Comparison of ENCODE assay signal across 26 cellular contexts in genomic region chr6:143544019-143544681, GRCh38. TPM values are rescaled to one million over a fixed set of nuclear protein-coding genes. Genes with fewer than 3 reads are reported as not detected.
DNase-seq lines count a peak whose midpoint lies in the region; ATAC-seq and FAIRE-seq lines count a peak whose summit lies in the region.
"Had no signal": no experiment of that assay in that cellular context is flagged by ENCODE, and none has a peak within 500 bp of the region (broad histone marks: within the 10 kb centered on the region; RNA-seq: fewer than 3 reads in every experiment).

No MANE protein-coding gene starts in this region.

- ATAC-seq in activated CD8-positive, alpha-beta memory T cell treated with anti-CD3 and anti-CD28 coated beads, Interleukin-2, amount 10 ng/mL, durations not matched to agents 7 days and 5 days = no peak
- ATAC-seq in T-cell (replicated peaks in 1 of 4) = peak in 1 of 4 experiments; percentile 28
- ATAC-seq: activated CD4-positive, alpha-beta T cell treated with anti-CD3 and anti-CD28 coated beads for 36 hours; left lobe of liver; right cardiac atrium; SK-N-SH treated with all-trans-retinoic acid at 6 μM for 48 hours had no signal

- 34 to 69% (median 63%) methylated on average over 4 of the region's 4 CpGs for WGBS in small intestine, 3 donors

- peak overlapping the region; percentile 25 for H3K27ac Mint-ChIP-seq in activated CD8-positive, alpha-beta memory T cell treated with anti-CD3 and anti-CD28 coated beads, Interleukin-2, amount 10 ng/mL, durations not matched to agents 7 days and 5 days
- peak overlapping the region; percentile 97 to 98 for H3K27ac Mint-ChIP-seq in T-cell
- H3K27ac Mint-ChIP-seq: activated naive CD8-positive, alpha-beta T cell treated with anti-CD3 and anti-CD28 coated beads for 36 hours had no signal

- H3K4me3 ChIP-seq in effector memory CD4-positive, alpha-beta T cell (ENCODE audit: insufficient read depth, low read depth, low read length, poor library complexity, severe bottlenecking) = no peak overlapping the region
- H3K4me3 ChIP-seq in small intestine (ENCODE audit: low read depth in 1 of 2, low read length in 2 of 2) (no peak overlapping the region), MG63 (no peak overlapping the region)
- H3K4me3 ChIP-seq: vagina had no signal

- peak overlapping the region; percentile 2 for H3K27ac ChIP-seq in effector memory CD4-positive, alpha-beta T cell (ENCODE audit: insufficient read depth, low read length, poor library complexity, severe bottlenecking)
- peak overlapping the region in 1 of 2 donors; percentile 47 for H3K27ac ChIP-seq in small intestine (ENCODE audit: low read depth in 1 of 2, low read length in 1 of 2)
- H3K27ac ChIP-seq: HL-60, vagina had no signal

- H3K36me3 Mint-ChIP-seq in activated CD8-positive, alpha-beta memory T cell treated with anti-CD3 and anti-CD28 coated beads, Interleukin-2, amount 10 ng/mL, durations not matched to agents 7 days and 5 days = peaks cover 5% of the 10 kb centered on the region
- peaks cover 7% of the 10 kb centered on the region for H3K36me3 Mint-ChIP-seq in T-cell
- H3K36me3 Mint-ChIP-seq: activated naive CD8-positive, alpha-beta T cell treated with anti-CD3 and anti-CD28 coated beads for 36 hours had no signal

- CTCF ChIA-PET in activated CD8-positive, alpha-beta memory T cell treated with anti-CD3 and anti-CD28 coated beads, Interleukin-2, amount 10 ng/mL, durations not matched to agents 7 days and 5 days (lab: Charles Lee) = no interaction called here
- CTCF ChIA-PET in T-cell (lab: Charles Lee) = interaction anchor here in 1 of 2 donors (0.8 to 2.7 kb wide), 2 partner anchors 9 to 31 kb away, joined by 3 to 12 read pairs; no protein-coding TSS in a partner anchor

- H3K27me3 Mint-ChIP-seq in activated CD8-positive, alpha-beta memory T cell treated with anti-CD3 and anti-CD28 coated beads, Interleukin-2, amount 10 ng/mL, durations not matched to agents 7 days and 5 days = no peaks in the 10 kb centered on the region
- no peaks in the 10 kb centered on the region for H3K27me3 Mint-ChIP-seq in T-cell
- H3K27me3 Mint-ChIP-seq: activated CD4-positive, alpha-beta T cell treated with anti-CD3 and anti-CD28 coated beads for 36 hours had no signal

- POLR2A ChIA-PET in T-cell (lab: Charles Lee) = no interaction called here

- peaks cover 65% of the 10 kb centered on the region for H3K4me1 Mint-ChIP-seq in activated CD8-positive, alpha-beta memory T cell treated with anti-CD3 and anti-CD28 coated beads, Interleukin-2, amount 10 ng/mL, durations not matched to agents 7 days and 5 days
- peaks cover 79 to 94% (median 86%) of the 10 kb centered on the region in 3 donors for H3K4me1 Mint-ChIP-seq in T-cell

- no peaks in the 10 kb centered on the region for H3K36me3 ChIP-seq in effector memory CD4-positive, alpha-beta T cell (ENCODE audit: control insufficient read depth, insufficient read depth, low read length)
- H3K36me3 ChIP-seq in small intestine (ENCODE audit: control insufficient read depth in 2 of 2, insufficient read depth in 2 of 2, low read length in 2 of 2) (no peaks in the 10 kb centered on the region), MG63 (no peaks in the 10 kb centered on the region)
- H3K36me3 ChIP-seq: BE2C, vagina had no signal

- no peaks in the 10 kb centered on the region for H3K9me3 ChIP-seq in effector memory CD4-positive, alpha-beta T cell (ENCODE audit: control insufficient read depth, low read length)
- no peaks in the 10 kb centered on the region for H3K9me3 ChIP-seq in small intestine (ENCODE audit: control insufficient read depth, low read depth)
- no peaks in the 10 kb centered on the region for H3K9me3 ChIP-seq in MG63
- H3K9me3 ChIP-seq: BE2C, vagina had no signal

- FAIRE-seq in small intestine (lab: Jason Lieb, UNC) (no peak), GM19239 (lab: Jason Lieb, UNC) (no peak)
- FAIRE-seq: A204.1, endometrium had no signal

- no peak overlapping the region for H3K4me3 Mint-ChIP-seq in activated CD8-positive, alpha-beta memory T cell treated with anti-CD3 and anti-CD28 coated beads, Interleukin-2, amount 10 ng/mL, durations not matched to agents 7 days and 5 days
- H3K4me3 Mint-ChIP-seq in T-cell = peak overlapping the region in 2 of 3 donors; percentile 23 to 42
- H3K4me3 Mint-ChIP-seq: activated CD4-positive, alpha-beta T cell treated with anti-CD3 and anti-CD28 coated beads for 36 hours; activated naive CD8-positive, alpha-beta T cell treated with anti-CD3 and anti-CD28 coated beads for 36 hours had no signal

- no peaks in the 10 kb centered on the region for H3K27me3 ChIP-seq in effector memory CD4-positive, alpha-beta T cell (replicated peaks; ENCODE audit: control insufficient read depth, insufficient read depth, low read length, poor library complexity, severe bottlenecking)
- no peaks in the 10 kb centered on the region for H3K27me3 ChIP-seq in small intestine (ENCODE audit: control insufficient read depth in 2 of 2, insufficient read depth in 2 of 2, low read length in 2 of 2)
- H3K27me3 ChIP-seq in MG63 = no peaks in the 10 kb centered on the region
- H3K27me3 ChIP-seq: BE2C, vagina had no signal

- H3K4me1 ChIP-seq in effector memory CD4-positive, alpha-beta T cell (ENCODE audit: control insufficient read depth, insufficient read depth, low read length, poor library complexity, severe bottlenecking) = peaks cover 74% of the 10 kb centered on the region
- H3K4me1 ChIP-seq in small intestine (ENCODE audit: control insufficient read depth in 2 of 2, insufficient read depth in 1 of 2, low read depth in 1 of 2, low read length in 1 of 2) = peaks cover 6 to 13% of the 10 kb centered on the region in 2 donors
- H3K4me1 ChIP-seq: BE2C, vagina had no signal

- H3K9me3 Mint-ChIP-seq in activated CD8-positive, alpha-beta memory T cell treated with anti-CD3 and anti-CD28 coated beads, Interleukin-2, amount 10 ng/mL, durations not matched to agents 7 days and 5 days (ENCODE audit: low read depth) = no peaks in the 10 kb centered on the region
- H3K9me3 Mint-ChIP-seq in T-cell = no peaks in the 10 kb centered on the region
- H3K9me3 Mint-ChIP-seq: activated naive CD8-positive, alpha-beta T cell treated with anti-CD3 and anti-CD28 coated beads for 36 hours had no signal

- DNase-seq in activated CD8-positive, alpha-beta memory T cell treated with anti-CD3 and anti-CD28 coated beads, Interleukin-2, amount 10 ng/mL, durations not matched to agents 7 days and 5 days = no peak
- DNase-seq in activated CD8-positive, alpha-beta memory T cell treated with anti-CD3 and anti-CD28 coated beads, Interleukin-2, amount 50 U/mL, for 48 hours = no peak
- DNase-seq in T-cell = no peak
- DNase-seq in effector memory CD4-positive, alpha-beta T cell = no peak
- DNase-seq in small intestine = peak; percentile 66
- no peak for DNase-seq in GM19239 (ENCODE audit: insufficient read length, low spot score)
- DNase-seq in MG63 = no peak
- DNase-seq in activated CD4-positive, alpha-beta T cell treated with anti-CD3 and anti-CD28 coated beads, Interleukin-2, amount 50 U/mL, for 4 hours = no peak
- DNase-seq: activated CD4-positive, alpha-beta T cell treated with anti-CD3 and anti-CD28 coated beads for 36 hours; activated naive CD8-positive, alpha-beta T cell treated with anti-CD3 and anti-CD28 coated beads for 36 hours; activated T-cell treated with anti-CD3 and anti-CD28 coated beads for 4 hours; BE2C; DMS 273 treated with DMSO at 0.1 percent for 48 hours; GDM1; NCI-H1436 treated with DMSO at 0.1 percent for 48 hours; NCI-H2171 treated with DMSO at 0.1 percent for 48 hours; NCI-H526; right cardiac atrium; stimulated activated CD8-positive, alpha-beta memory T cell treated with anti-CD3 and anti-CD28 coated beads, Interleukin-4, amount 100 ng/mL, for 48 hours; substantia nigra had no signal

RNA-seq across cellular contexts. Expression of gene FUCA2, which starts 32.6 kb away (rescaled TPM):
- total RNA-seq in activated CD8-positive, alpha-beta memory T cell treated with anti-CD3 and anti-CD28 coated beads, Interleukin-2, amount 10 ng/mL, durations not matched to agents 7 days and 5 days = 10 to 100 TPM; 20.2 to 23.7 TPM
- 1 to 10 TPM; 4.6 to 9.0 (median 7.1) TPM for total RNA-seq in T-cell
- polyA plus RNA-seq in small intestine = 10 to 100 TPM; 22.8 to 54.5 (median 33.0) TPM
- total RNA-seq in MG63 (2014; rRNA removed; shearing (Covaris generic); ENCODE audit: low replicate concordance) = 45.9 and 69.0 TPM in 2 replicates
